ENCODE assay signal across 20 cellular contexts in genomic region chr11:62142043-62142375, GRCh38. TPM values are rescaled to one million over a fixed set of nuclear protein-coding genes. Genes with fewer than 3 reads are reported as not detected.
A peak's percentile ranks its signal among the peaks of the same experiment; 100 is the strongest.
DNase-seq lines count a peak whose midpoint lies in the region; TF ChIP-seq lines count a peak whose summit lies in the region.
"Had no signal": no experiment of that assay in that cellular context is flagged by ENCODE, and none has a peak within 500 bp of the region (broad histone marks: within the 10 kb centered on the region; RNA-seq: fewer than 3 reads in every experiment).

No MANE protein-coding gene starts in this region.

- H3K36me3 ChIP-seq in endodermal cell (ENCODE audit: control insufficient read depth, insufficient read depth, low read length): peaks cover 59% of the 10 kb centered on the region
- no peaks in the 10 kb centered on the region for H3K36me3 ChIP-seq in testis (ENCODE audit: low read depth, missing control alignments)

- H3K4me1 Mint-ChIP-seq in endodermal cell: no peaks in the 10 kb centered on the region
- H3K4me1 Mint-ChIP-seq: IgD-negative memory B cell had no signal

- H3K9me3 ChIP-seq in endodermal cell (ENCODE audit: control insufficient read depth, low read length) (no peaks in the 10 kb centered on the region), testis (no peaks in the 10 kb centered on the region)

- no peak overlapping the region for H3K27ac Mint-ChIP-seq in endodermal cell
- H3K27ac Mint-ChIP-seq: IgD-negative memory B cell had no signal

- 92 to 94% methylated on average over 2 to 4 of the region's 4 CpGs for WGBS in endodermal cell (ENCODE audit: insufficient coverage in 1 of 2, insufficient read length in 1 of 2), 2 experiments
- 94 to 100% methylated on average over 4 of the region's 4 CpGs for WGBS in testis, 2 donors

- H3K4me3 ChIP-seq in endodermal cell (ENCODE audit: low read length) (no peak overlapping the region), testis (no peak overlapping the region)

- H3K4me1 ChIP-seq in endodermal cell (ENCODE audit: control insufficient read depth, insufficient read depth, low read length) (no peaks in the 10 kb centered on the region), testis (no peaks in the 10 kb centered on the region)

- no peaks in the 10 kb centered on the region for H3K9me3 Mint-ChIP-seq in endodermal cell
- H3K9me3 Mint-ChIP-seq: CD4-positive, CD25-positive, alpha-beta regulatory T cell; IgD-negative memory B cell had no signal

- TF ChIP-seq POLR2A in testis (IDR thresholded peaks at IDR 0.05): no peak

- TF ChIP-seq CTCF in endodermal cell (conservative IDR thresholded peaks at IDR 0.05) (no peak), testis (IDR thresholded peaks at IDR 0.05) (no peak)

- intact Hi-C loops in testis (cut with DNase I; ENCODE audit: low total_unique reads): no loop called here

- H3K27me3 ChIP-seq in endodermal cell (ENCODE audit: control insufficient read depth, insufficient read depth, low read length, poor library complexity, severe bottlenecking): no peaks in the 10 kb centered on the region
- H3K27me3 ChIP-seq in testis: no peaks in the 10 kb centered on the region

- H3K9ac ChIP-seq in endodermal cell (ENCODE audit: extremely low read depth, low read length, poor library complexity, severe bottlenecking): no peak overlapping the region

- H3K27ac ChIP-seq in endodermal cell (ENCODE audit: low read depth, low read length) (no peak overlapping the region), testis (no peak overlapping the region)

- no peak overlapping the region for H3K4me3 Mint-ChIP-seq in endodermal cell
- H3K4me3 Mint-ChIP-seq: CD4-positive, CD25-positive, alpha-beta regulatory T cell; IgD-negative memory B cell had no signal

- H3K36me3 Mint-ChIP-seq in endodermal cell (ENCODE audit: low read depth): peaks cover 40% of the 10 kb centered on the region

- H3K27me3 Mint-ChIP-seq in endodermal cell (ENCODE audit: insufficient read depth): no peaks in the 10 kb centered on the region
- H3K27me3 Mint-ChIP-seq: CD4-positive, CD25-positive, alpha-beta regulatory T cell; IgD-negative memory B cell had no signal

- peak; percentile 58 for DNase-seq in activated effector memory CD4-positive, alpha-beta T cell treated with anti-CD3 and anti-CD28 coated beads, Interleukin-2, amount 50 U/mL, for 16 hours
- no peak for DNase-seq in activated effector memory CD4-positive, alpha-beta T cell treated with Interleukin-2 at 50 U/mL for 16 hours
- DNase-seq in endodermal cell (peak; percentile 29), mesenteric fat pad (ENCODE audit: low spot score) (peak; percentile 85), testis (peak; percentile 2), inferior parietal cortex (ENCODE audit: extremely low spot score) (no peak), HCEC 1CT (no peak)
- DNase-seq: CD4-positive, CD25-positive, alpha-beta regulatory T cell; EL; GF-D8; NCI-H1105 treated with DMSO at 0.1 percent for 48 hours; NCI-H2029 treated with DMSO at 0.1 percent for 48 hours; NCI-H226; NCI-H524; NCI-H774; NK-92 treated with Interleukin-12 subunit alpha and Interleukin-12 subunit beta, amount 100 ng/mL, for 24 hours had no signal

RNA-seq across cellular contexts. Expression of gene INCENP, which starts 18.2 kb away (rescaled TPM):
- total RNA-seq in endodermal cell (100 to 1,000 TPM in 1 of 2 donors, 10 to 100 TPM in 1; 58.1 to 115 TPM), mesenteric fat pad (14.7 TPM), testis (10 to 100 TPM; 42.0 to 46.6 TPM)
- polyA plus RNA-seq in endodermal cell (2013, experiment 1 of 2): 83.6 TPM
- 83.0 TPM for polyA plus RNA-seq in endodermal cell (2013, experiment 2 of 2)
- polyA plus RNA-seq in testis (ENCODE audit: insufficient read depth, low read depth, low replicate concordance): 25.0 TPM

RNA-seq across cellular contexts. Expression of gene SCGB1D1, which starts 48.0 kb away (rescaled TPM):
- total RNA-seq in endodermal cell (not detected), mesenteric fat pad (not detected), testis (not detected)
- polyA plus RNA-seq in endodermal cell (2013, experiment 1 of 2): not detected
- not detected for polyA plus RNA-seq in endodermal cell (2013, experiment 2 of 2)
- not detected for polyA plus RNA-seq in testis (ENCODE audit: insufficient read depth, low read depth, low replicate concordance)
- total RNA-seq: A673; CD4-positive, CD25-positive, alpha-beta regulatory T cell; H4 had no signal
- polyA plus RNA-seq: BJ; CD4-positive, CD25-positive, alpha-beta regulatory T cell; IgD-negative memory B cell had no signal

Comparison
In these comparisons a context has a peak if more than half of its experiments do, and no peak if none do; other contexts are left out.
1. DNase-seq: peak in activated effector memory CD4-positive, alpha-beta T cell treated with anti-CD3 and anti-CD28 coated beads, Interleukin-2, amount 50 U/mL, for 16 hours (single experiment), endodermal cell (single experiment), mesenteric fat pad (single experiment) and testis (single experiment); none in activated effector memory CD4-positive, alpha-beta T cell treated with Interleukin-2 at 50 U/mL for 16 hours (single experiment), inferior parietal cortex (single experiment) and HCEC 1CT (single experiment).